1 cellular context compared by ENCODE assay signal in the genomic region with DNA sequence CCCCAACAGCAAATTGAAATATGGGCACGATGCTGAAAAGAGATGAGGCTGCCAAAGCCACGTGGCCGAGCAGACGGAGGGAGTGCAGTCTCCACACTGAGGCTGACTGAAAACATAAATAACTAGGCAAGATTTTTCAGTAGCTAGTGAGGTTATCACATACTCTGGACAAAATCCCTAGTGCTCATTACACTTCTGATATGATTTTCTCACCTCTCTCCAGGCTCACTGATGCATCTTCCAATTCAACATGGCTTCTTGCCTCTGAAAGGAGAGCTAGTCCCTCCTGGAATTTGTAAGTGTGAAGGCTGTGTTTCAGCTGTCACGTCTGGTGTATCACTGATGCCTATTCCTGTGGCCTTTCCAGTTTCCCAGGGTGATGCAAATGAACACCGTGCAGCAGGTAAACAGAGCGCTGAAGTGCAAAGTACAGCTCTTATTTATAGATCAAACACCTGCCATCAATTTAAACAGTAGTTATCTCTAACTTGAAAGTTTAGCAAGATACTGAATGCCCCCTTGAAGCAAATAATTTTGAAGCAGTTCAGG.
A peak's percentile ranks its signal among the peaks of the same experiment; 100 is the strongest.
TF ChIP-seq lines count a peak whose summit lies in the region.

No MANE protein-coding gene starts in this region.

TF ChIP-seq in HepG2, 621 proteins besides CTCF, POLR2A, EP300 and RAD21 (continued from another document and continues in another):
- TF ChIP-seq, protein P1, sequence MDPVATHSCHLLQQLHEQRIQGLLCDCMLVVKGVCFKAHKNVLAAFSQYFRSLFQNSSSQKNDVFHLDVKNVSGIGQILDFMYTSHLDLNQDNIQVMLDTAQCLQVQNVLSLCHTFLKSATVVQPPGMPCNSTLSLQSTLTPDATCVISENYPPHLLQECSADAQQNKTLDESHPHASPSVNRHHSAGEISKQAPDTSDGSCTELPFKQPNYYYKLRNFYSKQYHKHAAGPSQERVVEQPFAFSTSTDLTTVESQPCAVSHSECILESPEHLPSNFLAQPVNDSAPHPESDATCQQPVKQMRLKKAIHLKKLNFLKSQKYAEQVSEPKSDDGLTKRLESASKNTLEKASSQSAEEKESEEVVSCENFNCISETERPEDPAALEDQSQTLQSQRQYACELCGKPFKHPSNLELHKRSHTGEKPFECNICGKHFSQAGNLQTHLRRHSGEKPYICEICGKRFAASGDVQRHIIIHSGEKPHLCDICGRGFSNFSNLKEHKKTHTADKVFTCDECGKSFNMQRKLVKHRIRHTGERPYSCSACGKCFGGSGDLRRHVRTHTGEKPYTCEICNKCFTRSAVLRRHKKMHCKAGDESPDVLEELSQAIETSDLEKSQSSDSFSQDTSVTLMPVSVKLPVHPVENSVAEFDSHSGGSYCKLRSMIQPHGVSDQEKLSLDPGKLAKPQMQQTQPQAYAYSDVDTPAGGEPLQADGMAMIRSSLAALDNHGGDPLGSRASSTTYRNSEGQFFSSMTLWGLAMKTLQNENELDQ (CRISPR knock-in tag; IDR thresholded peaks at IDR 0.05; ENCODE audit: borderline replicate concordance) = no peak
- TF ChIP-seq SMYD3 (CRISPR knock-in tag; IDR thresholded peaks at IDR 0.05) (no peak; the same call in 1 of the 2 replicates), TMF1 (CRISPR knock-in tag; IDR thresholded peaks at IDR 0.05; ENCODE audit: low read depth) (no peak), HNF4G (IDR thresholded peaks at IDR 0.05; ENCODE audit: borderline replicate concordance, low read depth, low read length) (peak; percentile 84), HNF4G (CRISPR knock-in tag; IDR thresholded peaks at IDR 0.05; ENCODE audit: borderline replicate concordance, low read depth) (peak; percentile 67; the same call in 1 of the 2 replicates), HOXA3 (CRISPR knock-in tag; IDR thresholded peaks at IDR 0.05) (peak; percentile 68; the same call in 1 of the 2 replicates), STAT5B (CRISPR knock-in tag; IDR thresholded peaks at IDR 0.05) (no peak), SRSF4 (IDR thresholded peaks at IDR 0.05; ENCODE audit: low read depth, low read length, poor library complexity, severe bottlenecking) (no peak), ZNF850 (CRISPR knock-in tag; conservative IDR thresholded peaks at IDR 0.05) (no peak), SNAI1 (CRISPR knock-in tag; IDR thresholded peaks at IDR 0.05; ENCODE audit: borderline replicate concordance) (no peak), ZGPAT (CRISPR knock-in tag; IDR thresholded peaks at IDR 0.05) (peak; percentile 52), SIN3B (IDR thresholded peaks at IDR 0.05; ENCODE audit: low read length) (no peak), ATM (IDR thresholded peaks at IDR 0.05; ENCODE audit: borderline replicate concordance) (no peak), NCOA5 (CRISPR knock-in tag; IDR thresholded peaks at IDR 0.05) (no peak), ZNF878 (CRISPR knock-in tag; IDR thresholded peaks at IDR 0.05) (peak; percentile 78; the same call in 1 of the 2 replicates), POLR2G (IDR thresholded peaks at IDR 0.05; ENCODE audit: low read depth, low read length) (no peak), ZFP41 (CRISPR knock-in tag; IDR thresholded peaks at IDR 0.05; ENCODE audit: borderline replicate concordance) (no peak), ZNF251 (CRISPR knock-in tag; IDR thresholded peaks at IDR 0.05) (no peak), ZNF446 (CRISPR knock-in tag; IDR thresholded peaks at IDR 0.05) (no peak), TGIF2 (CRISPR knock-in tag; IDR thresholded peaks at IDR 0.05) (peak; percentile 69; the same call in 1 of the 2 replicates), TERF1 (CRISPR knock-in tag; IDR thresholded peaks at IDR 0.05) (no peak), ZBTB34 (CRISPR knock-in tag; IDR thresholded peaks at IDR 0.05) (no peak), THRA (CRISPR knock-in tag; IDR thresholded peaks at IDR 0.05; ENCODE audit: borderline replicate concordance) (no peak; the same call in 1 of the 2 replicates), ZNF180 (CRISPR knock-in tag; IDR thresholded peaks at IDR 0.05; ENCODE audit: borderline replicate concordance, low read depth) (no peak), CENPX (CRISPR knock-in tag; IDR thresholded peaks at IDR 0.05) (no peak), NFYB (CRISPR knock-in tag; IDR thresholded peaks at IDR 0.05) (no peak), PAF1 (CRISPR knock-in tag; IDR thresholded peaks at IDR 0.05) (no peak), NCOA1 (CRISPR knock-in tag; IDR thresholded peaks at IDR 0.05) (peak; percentile 40; the same call in 1 of the 2 replicates), AHDC1 (CRISPR knock-in tag; IDR thresholded peaks at IDR 0.05; ENCODE audit: borderline replicate concordance) (peak; percentile 92), ZNF605 (CRISPR knock-in tag; IDR thresholded peaks at IDR 0.05) (no peak), SOX5 (CRISPR knock-in tag; IDR thresholded peaks at IDR 0.05; ENCODE audit: borderline replicate concordance) (peak; percentile 72; the same call in 1 of the 2 replicates)
- TF ChIP-seq, protein P2, sequence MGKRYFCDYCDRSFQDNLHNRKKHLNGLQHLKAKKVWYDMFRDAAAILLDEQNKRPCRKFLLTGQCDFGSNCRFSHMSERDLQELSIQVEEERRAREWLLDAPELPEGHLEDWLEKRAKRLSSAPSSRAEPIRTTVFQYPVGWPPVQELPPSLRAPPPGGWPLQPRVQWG (CRISPR knock-in tag; IDR thresholded peaks at IDR 0.05; ENCODE audit: borderline replicate concordance, low read depth) = no peak
- TF ChIP-seq, protein P3, sequence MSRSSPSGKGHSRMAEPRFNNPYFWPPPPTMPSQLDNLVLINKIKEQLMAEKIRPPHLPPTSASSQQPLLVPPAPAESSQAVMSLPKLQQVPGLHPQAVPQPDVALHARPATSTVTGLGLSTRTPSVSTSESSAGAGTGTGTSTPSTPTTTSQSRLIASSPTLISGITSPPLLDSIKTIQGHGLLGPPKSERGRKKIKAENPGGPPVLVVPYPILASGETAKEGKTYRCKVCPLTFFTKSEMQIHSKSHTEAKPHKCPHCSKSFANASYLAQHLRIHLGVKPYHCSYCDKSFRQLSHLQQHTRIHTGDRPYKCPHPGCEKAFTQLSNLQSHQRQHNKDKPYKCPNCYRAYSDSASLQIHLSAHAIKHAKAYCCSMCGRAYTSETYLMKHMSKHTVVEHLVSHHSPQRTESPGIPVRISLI (CRISPR knock-in tag; IDR thresholded peaks at IDR 0.05; ENCODE audit: borderline replicate concordance) = no peak
- TF ChIP-seq, protein P4, sequence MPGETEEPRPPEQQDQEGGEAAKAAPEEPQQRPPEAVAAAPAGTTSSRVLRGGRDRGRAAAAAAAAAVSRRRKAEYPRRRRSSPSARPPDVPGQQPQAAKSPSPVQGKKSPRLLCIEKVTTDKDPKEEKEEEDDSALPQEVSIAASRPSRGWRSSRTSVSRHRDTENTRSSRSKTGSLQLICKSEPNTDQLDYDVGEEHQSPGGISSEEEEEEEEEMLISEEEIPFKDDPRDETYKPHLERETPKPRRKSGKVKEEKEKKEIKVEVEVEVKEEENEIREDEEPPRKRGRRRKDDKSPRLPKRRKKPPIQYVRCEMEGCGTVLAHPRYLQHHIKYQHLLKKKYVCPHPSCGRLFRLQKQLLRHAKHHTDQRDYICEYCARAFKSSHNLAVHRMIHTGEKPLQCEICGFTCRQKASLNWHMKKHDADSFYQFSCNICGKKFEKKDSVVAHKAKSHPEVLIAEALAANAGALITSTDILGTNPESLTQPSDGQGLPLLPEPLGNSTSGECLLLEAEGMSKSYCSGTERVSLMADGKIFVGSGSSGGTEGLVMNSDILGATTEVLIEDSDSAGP (CRISPR knock-in tag; IDR thresholded peaks at IDR 0.05; ENCODE audit: borderline replicate concordance) = no peak
- TF ChIP-seq, protein P5, sequence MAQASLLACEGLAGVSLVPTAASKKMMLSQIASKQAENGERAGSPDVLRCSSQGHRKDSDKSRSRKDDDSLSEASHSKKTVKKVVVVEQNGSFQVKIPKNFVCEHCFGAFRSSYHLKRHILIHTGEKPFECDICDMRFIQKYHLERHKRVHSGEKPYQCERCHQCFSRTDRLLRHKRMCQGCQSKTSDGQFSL (CRISPR knock-in tag; IDR thresholded peaks at IDR 0.05) = no peak
